ENCODE assay signal across 9 cellular contexts in genomic region chr14:68607852-68608232, GRCh38.
DNase-seq lines count a peak whose midpoint lies in the region; ATAC-seq and TF ChIP-seq lines count a peak whose summit lies in the region.
"Had no signal": no experiment of that assay in that cellular context is flagged by ENCODE, and none has a peak within 500 bp of the region (broad histone marks: within the 10 kb centered on the region; RNA-seq: fewer than 3 reads in every experiment).

No MANE protein-coding gene starts in this region.

- H3K4me1 ChIP-seq in left lung (peaks cover 18 to 61% of the 10 kb centered on the region in 2 donors), skeletal muscle satellite cell (ENCODE audit: control insufficient read depth, insufficient read depth, low read length) (peaks cover 38% of the 10 kb centered on the region), aorta (ENCODE audit: control insufficient read depth in 1 of 2, insufficient read depth in 2 of 2, low read length in 2 of 2) (no peaks in the 10 kb centered on the region)

- TF ChIP-seq CTCF in CD4-positive, alpha-beta T cell (IDR thresholded peaks at IDR 0.05) = no peak
- no peak for TF ChIP-seq CTCF in WTC11 (IDR thresholded peaks at IDR 0.05)
- no peak for TF ChIP-seq CTCF in left lung (IDR thresholded peaks at IDR 0.05)

- H3K4me1 Mint-ChIP-seq in CD4-positive, alpha-beta T cell (ENCODE audit: low read depth) = peaks cover 20% of the 10 kb centered on the region
- peaks cover 43% of the 10 kb centered on the region for H3K4me1 Mint-ChIP-seq in WTC11

- WGBS in aorta, 2 donors = 90 to 91% methylated on average over 8 of the region's 8 CpGs

- no peak overlapping the region for H3K4me3 Mint-ChIP-seq in CD4-positive, alpha-beta T cell
- no peak overlapping the region for H3K4me3 Mint-ChIP-seq in WTC11

- peaks cover 2% of the 10 kb centered on the region for H3K9me3 Mint-ChIP-seq in CD4-positive, alpha-beta T cell
- H3K9me3 Mint-ChIP-seq in WTC11 = 0 out of 2 replicates have a peak, but pooled peaks cover 6% of the 10 kb centered on the region

- POLR2A ChIA-PET in CD4-positive, alpha-beta T cell (lab: Charles Lee) = interaction anchor here (0.9 to 1.0 kb wide), 2 partner anchors 9 to 179 kb away, joined by 3 read pairs; no protein-coding TSS in a partner anchor
- POLR2A ChIA-PET in WTC11 (lab: Charles Lee) = no interaction called here

- H3K4me3 ChIP-seq in left lung (no peak overlapping the region), skeletal muscle satellite cell (ENCODE audit: low read length) (no peak overlapping the region), aorta (ENCODE audit: low read length in 2 of 2) (no peak overlapping the region)

- CTCF ChIA-PET in CD4-positive, alpha-beta T cell (lab: Charles Lee) = no interaction called here
- CTCF ChIA-PET in WTC11 (lab: Charles Lee) = interaction anchor here (1.2 to 1.3 kb wide), 2 partner anchors 208 to 217 kb away, joined by 4 to 5 read pairs; no protein-coding TSS in a partner anchor

- peaks cover 7% of the 10 kb centered on the region for H3K36me3 Mint-ChIP-seq in CD4-positive, alpha-beta T cell (ENCODE audit: low read depth)
- no peaks in the 10 kb centered on the region for H3K36me3 Mint-ChIP-seq in WTC11

- H3K4me2 ChIP-seq in skeletal muscle satellite cell (ENCODE audit: low read length) = no peak overlapping the region

- intact Hi-C loops in CD4-positive, alpha-beta T cell (cut with DNase I, micrococcal nuclease) = no loop called here
- intact Hi-C loops in left lung (cut with DNase I) (no loop called here), aorta (cut with DNase I) (no loop called here)

- H3K27me3 ChIP-seq in CD4-positive, alpha-beta T cell (ENCODE audit: control insufficient read depth, insufficient read depth, low read length) = no peaks in the 10 kb centered on the region
- H3K27me3 ChIP-seq in left lung (no peaks in the 10 kb centered on the region), skeletal muscle satellite cell (ENCODE audit: control insufficient read depth, insufficient read depth, low read length) (no peaks in the 10 kb centered on the region), aorta (ENCODE audit: control insufficient read depth in 1 of 2, insufficient read depth in 2 of 2, low read length in 1 of 2) (no peaks in the 10 kb centered on the region)

- no peak for DNase-seq in CD4-positive, alpha-beta T cell
- DNase-seq in WTC11 (ENCODE audit: low spot score) (no peak), left lung (no peak), aorta (no peak), NCI-H510A (lab: John Stamatoyannopoulos, UW) (no peak), NCI-H2081 treated with DMSO at 0.1 percent for 48 hours (lab: John Stamatoyannopoulos, UW) (no peak)
- DNase-seq: activated naive CD4-positive, alpha-beta T cell treated with anti-CD3 and anti-CD28 coated beads, Interleukin-2, amount 50 U/mL, for 16 hours had no signal

- no peaks in the 10 kb centered on the region for H3K27me3 Mint-ChIP-seq in CD4-positive, alpha-beta T cell
- H3K27me3 Mint-ChIP-seq in WTC11 (ENCODE audit: low read depth) = no peaks in the 10 kb centered on the region

- no peak overlapping the region for H3K27ac ChIP-seq in CD4-positive, alpha-beta T cell (ENCODE audit: low read depth, low read length)
- H3K27ac ChIP-seq in left lung = peak overlapping the region; percentile 81
- H3K27ac ChIP-seq in aorta (ENCODE audit: low read depth in 1 of 2, low read length in 2 of 2) = no peak overlapping the region

- H3K27ac Mint-ChIP-seq in CD4-positive, alpha-beta T cell = peak overlapping the region; percentile 64
- H3K27ac Mint-ChIP-seq in WTC11 = peak overlapping the region; percentile 50

- ATAC-seq in CD4-positive, alpha-beta T cell (ENCODE audit: poor library complexity) = no peak
- ATAC-seq in WTC11 (no peak), left lung (peak; percentile 22), aorta (ENCODE audit: low FRiP score) (no peak), GM19452 (IDR thresholded peaks at IDR 0.05; ENCODE audit: unreplicated experiment) (no peak)

- H3K9ac ChIP-seq in skeletal muscle satellite cell (ENCODE audit: low read depth, low read length) = peak overlapping the region; percentile 56

- no peaks in the 10 kb centered on the region for H3K9me3 ChIP-seq in CD4-positive, alpha-beta T cell (ENCODE audit: control insufficient read depth, low read length)
- H3K9me3 ChIP-seq in left lung (peaks cover 0 to 7% of the 10 kb centered on the region in 2 donors), skeletal muscle satellite cell (replicated peaks; ENCODE audit: low read length) (peaks cover 15% of the 10 kb centered on the region), aorta (ENCODE audit: control insufficient read depth, low read length) (no peaks in the 10 kb centered on the region)

- H3K36me3 ChIP-seq in left lung (no peaks in the 10 kb centered on the region), skeletal muscle satellite cell (ENCODE audit: insufficient read depth, low read length) (no peaks in the 10 kb centered on the region), aorta (ENCODE audit: control insufficient read depth in 1 of 2, insufficient read depth in 2 of 2, low read length in 1 of 2) (no peaks in the 10 kb centered on the region)

TF ChIP-seq in WTC11, 78 proteins besides CTCF, POLR2A, EP300 and RAD21:
- TF ChIP-seq, protein P1, sequence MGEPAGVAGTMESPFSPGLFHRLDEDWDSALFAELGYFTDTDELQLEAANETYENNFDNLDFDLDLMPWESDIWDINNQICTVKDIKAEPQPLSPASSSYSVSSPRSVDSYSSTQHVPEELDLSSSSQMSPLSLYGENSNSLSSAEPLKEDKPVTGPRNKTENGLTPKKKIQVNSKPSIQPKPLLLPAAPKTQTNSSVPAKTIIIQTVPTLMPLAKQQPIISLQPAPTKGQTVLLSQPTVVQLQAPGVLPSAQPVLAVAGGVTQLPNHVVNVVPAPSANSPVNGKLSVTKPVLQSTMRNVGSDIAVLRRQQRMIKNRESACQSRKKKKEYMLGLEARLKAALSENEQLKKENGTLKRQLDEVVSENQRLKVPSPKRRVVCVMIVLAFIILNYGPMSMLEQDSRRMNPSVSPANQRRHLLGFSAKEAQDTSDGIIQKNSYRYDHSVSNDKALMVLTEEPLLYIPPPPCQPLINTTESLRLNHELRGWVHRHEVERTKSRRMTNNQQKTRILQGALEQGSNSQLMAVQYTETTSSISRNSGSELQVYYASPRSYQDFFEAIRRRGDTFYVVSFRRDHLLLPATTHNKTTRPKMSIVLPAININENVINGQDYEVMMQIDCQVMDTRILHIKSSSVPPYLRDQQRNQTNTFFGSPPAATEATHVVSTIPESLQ (CRISPR knock-in tag; IDR thresholded peaks at IDR 0.05) = no peak
- no peak for TF ChIP-seq NR2C2 (CRISPR knock-in tag; IDR thresholded peaks at IDR 0.05)
- TF ChIP-seq HMGA2 (CRISPR knock-in tag; IDR thresholded peaks at IDR 0.05) = no peak
- no peak for TF ChIP-seq GTF2I (CRISPR knock-in tag; conservative IDR thresholded peaks at IDR 0.05)
- no peak for TF ChIP-seq CBFB (CRISPR knock-in tag; IDR thresholded peaks at IDR 0.05; ENCODE audit: low read depth)
- no peak for TF ChIP-seq ERG (CRISPR knock-in tag; IDR thresholded peaks at IDR 0.05)
- no peak for TF ChIP-seq TEAD4 (CRISPR knock-in tag; IDR thresholded peaks at IDR 0.05)
- 0 out of 2 replicates have a peak, but pooled peaks have one; percentile 4 for TF ChIP-seq TP53 (CRISPR knock-in tag; IDR thresholded peaks at IDR 0.05)

Comparison
In these comparisons a context has a peak if more than half of its experiments do, and no peak if none do; other contexts are left out.
1. H3K27ac ChIP-seq: peak in left lung (2 of 2); none in CD4-positive, alpha-beta T cell (single experiment) and aorta (0 of 2).